In genomic region chr15:58988011-58988785, GRCh38 we compare ENCODE assay signal across 8 cellular contexts. TPM values are rescaled to one million over a fixed set of nuclear protein-coding genes. Genes with fewer than 3 reads are reported as not detected.
DNase-seq lines count a peak whose midpoint lies in the region; ATAC-seq and TF ChIP-seq lines count a peak whose summit lies in the region.

No MANE protein-coding gene starts in this region.

- H3K4me3 ChIP-seq in PC-3 (ENCODE audit: low read length), result peak overlapping the region; percentile 97
- peak overlapping the region; percentile 100 for H3K4me3 ChIP-seq in fibroblast of the aortic adventitia (ENCODE audit: low read depth, low read length)

- peak overlapping the region; percentile 95 to 99 (median 97) for H3K27ac Mint-ChIP-seq in CD14-positive monocyte
- H3K27ac Mint-ChIP-seq in activated T-helper 2 cell treated with anti-CD3 and anti-CD28 coated beads, Interferon-gamma antibody, Interleukin-2, Interleukin-4, amounts not matched to agents 10 μg/mL and 5 μg/mL and 100 μg/mL, durations not matched to agents 14 hours and 24 hours and 36 hours, result peak overlapping the region; percentile 88
- peak overlapping the region; percentile 94 to 99 (median 99) for H3K27ac Mint-ChIP-seq in nephron
- peak overlapping the region; percentile 52 to 95 for H3K27ac Mint-ChIP-seq in stimulated activated naive CD8-positive, alpha-beta T cell treated with anti-CD3 and anti-CD28 coated beads, Interleukin-15, amount 100 ng/mL, for 72 hours

- peaks cover 6% of the 10 kb centered on the region; the same call in 1 of the 2 replicates for H3K4me1 ChIP-seq in PC-3 (ENCODE audit: insufficient read depth, low read length)

- H3K9me2 ChIP-seq in PC-3 (replicated peaks; ENCODE audit: low read length), result no peaks in the 10 kb centered on the region

- peaks cover 12% of the 10 kb centered on the region; the same call in 1 of the 2 replicates for H4K20me1 ChIP-seq in PC-3 (ENCODE audit: low read length)

- H3K4me1 Mint-ChIP-seq in CD14-positive monocyte (peaks cover 57% of the 10 kb centered on the region), nephron (peaks cover 23% of the 10 kb centered on the region)
- peaks cover 25% of the 10 kb centered on the region for H3K4me1 Mint-ChIP-seq in activated T-helper 2 cell treated with anti-CD3 and anti-CD28 coated beads, Interferon-gamma antibody, Interleukin-2, Interleukin-4, amounts not matched to agents 10 μg/mL and 5 μg/mL and 100 μg/mL, durations not matched to agents 14 hours and 24 hours and 36 hours (ENCODE audit: low read depth)
- H3K4me1 Mint-ChIP-seq in stimulated activated naive CD8-positive, alpha-beta T cell treated with anti-CD3 and anti-CD28 coated beads, Interleukin-15, amount 100 ng/mL, for 72 hours, result peaks cover 37% of the 10 kb centered on the region

- POLR2A ChIA-PET in PC-3 (lab: Charles Lee; ENCODE audit: unreplicated experiment), result no interaction called here

- peak overlapping the region; percentile 98 for H2AFZ ChIP-seq in PC-3 (ENCODE audit: low read length)

- H3K9me3 Mint-ChIP-seq in CD14-positive monocyte (no peaks in the 10 kb centered on the region), nephron (no peaks in the 10 kb centered on the region)
- no peaks in the 10 kb centered on the region for H3K9me3 Mint-ChIP-seq in activated T-helper 2 cell treated with anti-CD3 and anti-CD28 coated beads, Interferon-gamma antibody, Interleukin-2, Interleukin-4, amounts not matched to agents 10 μg/mL and 5 μg/mL and 100 μg/mL, durations not matched to agents 14 hours and 24 hours and 36 hours
- H3K9me3 Mint-ChIP-seq in stimulated activated naive CD8-positive, alpha-beta T cell treated with anti-CD3 and anti-CD28 coated beads, Interleukin-15, amount 100 ng/mL, for 72 hours, result no peaks in the 10 kb centered on the region

- peak overlapping the region; percentile 99 for H3K4me3 Mint-ChIP-seq in CD14-positive monocyte
- peak overlapping the region; percentile 93 for H3K4me3 Mint-ChIP-seq in activated T-helper 2 cell treated with anti-CD3 and anti-CD28 coated beads, Interferon-gamma antibody, Interleukin-2, Interleukin-4, amounts not matched to agents 10 μg/mL and 5 μg/mL and 100 μg/mL, durations not matched to agents 14 hours and 24 hours and 36 hours (ENCODE audit: low read depth)
- H3K4me3 Mint-ChIP-seq in nephron, result peak overlapping the region; percentile 96 to 98 (median 96)
- H3K4me3 Mint-ChIP-seq in stimulated activated naive CD8-positive, alpha-beta T cell treated with anti-CD3 and anti-CD28 coated beads, Interleukin-15, amount 100 ng/mL, for 72 hours, result peak overlapping the region; percentile 88 to 93

- 0 out of 2 replicates have a peak, but pooled peaks cover 5% of the 10 kb centered on the region for H3K36me3 ChIP-seq in PC-3 (ENCODE audit: low read depth, low read length)

- no peaks in the 10 kb centered on the region for H3F3A ChIP-seq in PC-3 (ENCODE audit: low read length, unreplicated experiment)

- peaks cover 55% of the 10 kb centered on the region for H3K79me2 ChIP-seq in PC-3 (ENCODE audit: low read length)

- H3K27me3 Mint-ChIP-seq in CD14-positive monocyte (ENCODE audit: low read depth in 3 of 3) (no peaks in the 10 kb centered on the region), nephron (ENCODE audit: low read depth) (peaks cover 13% of the 10 kb centered on the region)
- peaks cover 10% of the 10 kb centered on the region for H3K27me3 Mint-ChIP-seq in activated T-helper 2 cell treated with anti-CD3 and anti-CD28 coated beads, Interferon-gamma antibody, Interleukin-2, Interleukin-4, amounts not matched to agents 10 μg/mL and 5 μg/mL and 100 μg/mL, durations not matched to agents 14 hours and 24 hours and 36 hours (ENCODE audit: low read depth)
- H3K27me3 Mint-ChIP-seq in stimulated activated naive CD8-positive, alpha-beta T cell treated with anti-CD3 and anti-CD28 coated beads, Interleukin-15, amount 100 ng/mL, for 72 hours, result no peaks in the 10 kb centered on the region

- peak; percentile 81 for DNase-seq in CD14-positive monocyte (ENCODE audit: low spot score)
- peak; percentile 27 for DNase-seq in PC-3
- DNase-seq in activated T-helper 2 cell treated with anti-CD3 and anti-CD28 coated beads, Interferon-gamma antibody, Interleukin-2, Interleukin-4, amounts not matched to agents 10 μg/mL and 5 μg/mL and 100 μg/mL, durations not matched to agents 14 hours and 24 hours and 36 hours (ENCODE audit: low spot score), result peak; percentile 54
- peak; percentile 40 for DNase-seq in fibroblast of the aortic adventitia (ENCODE audit: low read depth)
- peak in 1 of 2 donors; percentile 43 for DNase-seq in stimulated activated naive CD8-positive, alpha-beta T cell treated with anti-CD3 and anti-CD28 coated beads, Interleukin-15, amount 100 ng/mL, for 72 hours

- H3K36me3 Mint-ChIP-seq in CD14-positive monocyte (peaks cover 23 to 29% of the 10 kb centered on the region in 2 donors), nephron (ENCODE audit: low read depth) (peaks cover 20% of the 10 kb centered on the region)
- H3K36me3 Mint-ChIP-seq in activated T-helper 2 cell treated with anti-CD3 and anti-CD28 coated beads, Interferon-gamma antibody, Interleukin-2, Interleukin-4, amounts not matched to agents 10 μg/mL and 5 μg/mL and 100 μg/mL, durations not matched to agents 14 hours and 24 hours and 36 hours (ENCODE audit: low read depth), result peaks cover 32% of the 10 kb centered on the region

- CTCF ChIA-PET in PC-3 (lab: Charles Lee), result no interaction called here

- peak overlapping the region; percentile 88 for H3K9ac ChIP-seq in PC-3 (ENCODE audit: low read length)

- peak; percentile 39 for ATAC-seq in GM19328 (IDR thresholded peaks at IDR 0.05; ENCODE audit: unreplicated experiment)
- ATAC-seq in HG03457 (IDR thresholded peaks at IDR 0.05; ENCODE audit: unreplicated experiment), result peak; percentile 29
- ATAC-seq in PC-3, result peak; percentile 59
- ATAC-seq in stimulated activated naive CD8-positive, alpha-beta T cell treated with anti-CD3 and anti-CD28 coated beads, Interleukin-15, amount 100 ng/mL, for 72 hours, result peak; percentile 64

- intact Hi-C loops in CD14-positive monocyte (cut with micrococcal nuclease), result loop anchor here (5.0 to 10.0 kb wide), 5 partner anchors 47 to 697 kb away; partner anchors contain the start of genes CCNB2 (in 2 of the 2), BNIP2 (in 1 of the 2) and SLTM (in 1 of the 2)
- intact Hi-C loops in PC-3 (cut with micrococcal nuclease), result loop anchor here (5.0 kb wide), 1 partner anchor 119 kb away; the partner anchor contains the start of gene CCNB2
- intact Hi-C loops in activated T-helper 2 cell treated with anti-CD3 and anti-CD28 coated beads, Interferon-gamma antibody, Interleukin-2, Interleukin-4, amounts not matched to agents 10 μg/mL and 5 μg/mL and 100 μg/mL, durations not matched to agents 14 hours and 24 hours and 36 hours (cut with micrococcal nuclease), result loop anchor here (5.0 to 10.0 kb wide), 4 partner anchors 64 to 677 kb away; no protein-coding TSS in a partner anchor

- no peaks in the 10 kb centered on the region for H3K9me3 ChIP-seq in PC-3 (ENCODE audit: low read length)

- peak overlapping the region; percentile 51 for H3K27ac ChIP-seq in PC-3 (ENCODE audit: low read length)

- H3K4me2 ChIP-seq in PC-3 (ENCODE audit: low read length), result peak overlapping the region; percentile 88

- no peaks in the 10 kb centered on the region for H3K27me3 ChIP-seq in PC-3 (ENCODE audit: low read length)

- BruUV-seq in PC-3 (replicated peaks; lab: Mats Ljungman, UMichigan), result no TSS peak

- TF ChIP-seq CTCF in CD14-positive monocyte (IDR thresholded peaks at IDR 0.05), result no peak
- TF ChIP-seq CTCF in PC-3 (conservative IDR thresholded peaks at IDR 0.05; ENCODE audit: low read depth, low read length), result no peak
- TF ChIP-seq CTCF in fibroblast of the aortic adventitia (IDR thresholded peaks at IDR 0.05; ENCODE audit: insufficient read depth, low read length), result no peak
- TF ChIP-seq CTCF in nephron (IDR thresholded peaks at IDR 0.05; ENCODE audit: unreplicated experiment in 3 of 3), result no peak

RNA-seq across cellular contexts. Expression of gene RNF111, which starts 0.7 kb away (rescaled TPM):
- 10 to 100 TPM; 10.2 to 18.2 TPM for polyA plus RNA-seq in CD14-positive monocyte
- 13.3 and 18.3 TPM in 2 replicates for total RNA-seq in PC-3 (2014; rRNA removed)
- total RNA-seq in activated T-helper 2 cell treated with anti-CD3 and anti-CD28 coated beads, Interferon-gamma antibody, Interleukin-2, Interleukin-4, amounts not matched to agents 10 μg/mL and 5 μg/mL and 100 μg/mL, durations not matched to agents 14 hours and 24 hours and 36 hours, result 36.4 and 36.9 TPM in 2 replicates
- total RNA-seq in fibroblast of the aortic adventitia (ENCODE audit: low replicate concordance), result 22.8 and 40.5 TPM in 2 replicates

RNA-seq across cellular contexts. Expression of gene SLTM, which starts 54.7 kb away (rescaled TPM):
- polyA plus RNA-seq in CD14-positive monocyte, result 10 to 100 TPM; 26.5 to 34.3 TPM
- total RNA-seq in PC-3 (2014; rRNA removed), result 103 and 107 TPM in 2 replicates
- 108 and 120 TPM in 2 replicates for total RNA-seq in activated T-helper 2 cell treated with anti-CD3 and anti-CD28 coated beads, Interferon-gamma antibody, Interleukin-2, Interleukin-4, amounts not matched to agents 10 μg/mL and 5 μg/mL and 100 μg/mL, durations not matched to agents 14 hours and 24 hours and 36 hours
- total RNA-seq in fibroblast of the aortic adventitia (ENCODE audit: low replicate concordance), result 68.5 and 147 TPM in 2 replicates
